In the genomic region with DNA sequence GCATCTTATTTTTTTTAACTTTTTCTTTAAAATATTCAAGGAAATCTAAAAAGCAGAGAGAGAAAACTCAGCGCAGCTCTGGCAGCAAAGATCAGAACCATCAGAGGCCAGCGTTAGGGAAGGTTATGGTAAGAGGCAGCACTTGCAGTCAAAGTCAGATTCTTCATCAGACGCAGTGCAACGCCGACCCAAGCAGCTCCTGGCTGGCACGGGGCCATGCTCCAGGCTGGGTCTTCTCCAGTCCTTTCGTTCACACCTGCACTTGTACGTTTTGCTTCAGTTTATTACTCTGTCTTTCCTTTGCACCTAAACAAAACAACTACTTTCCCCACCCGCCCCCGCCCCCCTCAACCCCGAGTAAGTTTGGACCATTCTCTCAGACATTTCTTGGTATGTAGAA, we compare ENCODE assay signal across 19 cellular contexts.
"Had no signal": no experiment of that assay in that cellular context is flagged by ENCODE, and none has a peak within 500 bp of the region (broad histone marks: within the 10 kb centered on the region; RNA-seq: fewer than 3 reads in every experiment).

No MANE protein-coding gene starts in this region.

- H3K4me1 ChIP-seq: colonic mucosa, esophagus squamous epithelium, gastrocnemius medialis, left lung, lower lobe of right lung had no signal

- H3K27me3 ChIP-seq: colonic mucosa, esophagus squamous epithelium, gastrocnemius medialis, heart right ventricle, left lung had no signal

- H3K9me3 ChIP-seq: colonic mucosa, esophagus squamous epithelium, gastrocnemius medialis, heart right ventricle, left lung, lower lobe of right lung had no signal

- H3K36me3 ChIP-seq: colonic mucosa, esophagus squamous epithelium, gastrocnemius medialis, heart right ventricle, left lung, lower lobe of right lung had no signal

- DNase-seq: colonic mucosa; cortex of kidney; effector CD8-positive, alpha-beta T cell; effector memory CD8-positive, alpha-beta T cell; endodermal cell; erythroblast; esophagus squamous epithelium; foreskin fibroblast; foreskin melanocyte; gastrocnemius medialis; glutamatergic neuron; heart right ventricle; hippocampal formation; left cardiac atrium; left lung; left ventricle myocardium superior; lower lobe of right lung; mesendoderm; midbrain had no signal

- H3K4me3 ChIP-seq: colonic mucosa, esophagus squamous epithelium, gastrocnemius medialis, heart right ventricle, left lung, lower lobe of right lung had no signal

- H3K27ac ChIP-seq: colonic mucosa, esophagus squamous epithelium, gastrocnemius medialis, heart right ventricle, left lung, lower lobe of right lung had no signal
